Comparison of ENCODE assay signal across 9 cellular contexts in the genomic region with DNA sequence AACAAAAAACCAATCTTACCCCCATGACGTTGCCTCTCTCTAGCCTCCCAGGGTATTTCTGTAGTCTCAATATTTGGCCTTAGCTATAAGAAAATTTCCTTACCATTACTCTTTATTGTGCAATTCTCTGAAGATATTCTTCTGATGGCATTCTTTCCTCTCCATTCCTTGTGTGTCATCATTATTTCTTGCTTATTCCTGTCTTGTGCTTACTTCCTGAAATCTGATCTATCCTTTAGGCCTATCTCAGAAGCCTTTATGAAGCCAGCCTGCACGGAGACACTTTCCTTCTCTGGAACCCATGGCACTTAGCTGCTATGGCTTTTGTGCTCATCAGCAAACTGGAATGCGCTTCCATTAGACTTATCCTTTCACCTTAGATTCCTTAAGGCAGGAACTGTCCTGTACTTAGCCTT.
A peak's percentile ranks its signal among the peaks of the same experiment; 100 is the strongest.
DNase-seq lines count a peak whose midpoint lies in the region; ATAC-seq and TF ChIP-seq lines count a peak whose summit lies in the region.
"Had no signal": no experiment of that assay in that cellular context is flagged by ENCODE, and none has a peak within 500 bp of the region (broad histone marks: within the 10 kb centered on the region; RNA-seq: fewer than 3 reads in every experiment).

No MANE protein-coding gene starts in this region.

- no peak for TF ChIP-seq CTCF in Panc1 (IDR thresholded peaks at IDR 0.05)

- H3K4me1 ChIP-seq in Panc1 (ENCODE audit: control insufficient read depth, insufficient read depth, low read length) = peaks cover 45% of the 10 kb centered on the region

- no TSS peak for BruUV-seq in Panc1 (replicated peaks; lab: Mats Ljungman, UMichigan)

- H3K27ac ChIP-seq in Panc1 (ENCODE audit: low read length) (peak overlapping the region; percentile 78), epithelial cell of prostate (peak overlapping the region; percentile 100)

- no peaks in the 10 kb centered on the region for H3K9me3 ChIP-seq in Panc1 (ENCODE audit: control insufficient read depth, insufficient read depth, low read depth, low read length)
- H3K9me3 ChIP-seq: thoracic aorta had no signal

- ATAC-seq in Panc1 (no peak), HG03039 (IDR thresholded peaks at IDR 0.05; ENCODE audit: unreplicated experiment) (no peak)

- H3K27me3 ChIP-seq in Panc1 (ENCODE audit: control insufficient read depth, insufficient read depth, low read length) = no peaks in the 10 kb centered on the region

- intact Hi-C loops in Panc1 (cut with micrococcal nuclease; ENCODE audit: unreplicated experiment) = no loop called here
- intact Hi-C loops in posterior vena cava (cut with DNase I) = loop anchor here in 1 of 2 donors (10.0 kb wide), 1 partner anchor 54 kb away; no protein-coding TSS in a partner anchor

- no peak overlapping the region for H3K4me3 ChIP-seq in Panc1 (ENCODE audit: low read depth in 2 of 2, low read length in 2 of 2)
- H3K4me3 ChIP-seq: thoracic aorta had no signal

- CTCF ChIA-PET in Panc1 (lab: Charles Lee) = no interaction called here

- in situ Hi-C loops in Panc1 (cut with HindIII; ENCODE audit: low pct_unique_long_range_greater_than_20kb, low sequenced_read_pairs) = no loop called here

- DNase-seq in EH (ENCODE audit: low read depth) = peak; percentile 92
- DNase-seq in Panc1 (ENCODE audit: low read depth, low spot score) = no peak
- DNase-seq in epithelial cell of prostate (ENCODE audit: low read depth, low spot score) = peak; percentile 70
- DNase-seq in posterior vena cava (ENCODE audit: low spot score) = peak; percentile 4
- DNase-seq in activated CD8-positive, alpha-beta memory T cell treated with anti-CD3 and anti-CD28 coated beads for 24 hours = no peak
- no peak for DNase-seq in activated CD4-positive, CD25-positive, alpha-beta regulatory T cell (lab: John Stamatoyannopoulos, UW)
- DNase-seq: NCI-H187 had no signal

- no peaks in the 10 kb centered on the region for H3K36me3 ChIP-seq in Panc1 (ENCODE audit: control insufficient read depth, insufficient read depth, low read length)
- H3K36me3 ChIP-seq: thoracic aorta had no signal

- POLR2A ChIA-PET in Panc1 (lab: Charles Lee) = interaction anchor here (0.6 kb wide), 1 partner anchor 76 kb away, joined by 7 read pairs; a partner anchor contains a TSS

Comparison
In these comparisons a context has a peak if more than half of its experiments do, and no peak if none do; other contexts are left out.
1. DNase-seq: peak in EH (single experiment), epithelial cell of prostate (single experiment) and posterior vena cava (single experiment); none in Panc1 (single experiment), activated CD8-positive, alpha-beta memory T cell treated with anti-CD3 and anti-CD28 coated beads for 24 hours (single experiment) and activated CD4-positive, CD25-positive, alpha-beta regulatory T cell (0 of 4).